Comparison of ENCODE assay signal across 9 cellular contexts in genomic region chr15:101135532-101136166, GRCh38.
DNase-seq lines count a peak whose midpoint lies in the region; ATAC-seq and TF ChIP-seq lines count a peak whose summit lies in the region.
"Had no signal": no experiment of that assay in that cellular context is flagged by ENCODE, and none has a peak within 500 bp of the region (broad histone marks: within the 10 kb centered on the region; RNA-seq: fewer than 3 reads in every experiment).

No MANE protein-coding gene starts in this region.

- no peak overlapping the region for H3K27ac ChIP-seq in OCI-LY1 (ENCODE audit: low read depth, low read length, poor library complexity, severe bottlenecking)
- H3K27ac ChIP-seq in aorta (ENCODE audit: low read depth in 1 of 2, low read length in 2 of 2) = no peak overlapping the region

- H3K36me3 ChIP-seq in OCI-LY1 (ENCODE audit: insufficient read depth, low read length) (no peaks in the 10 kb centered on the region; the same call in 1 of the 2 replicates), aorta (ENCODE audit: control insufficient read depth in 1 of 2, insufficient read depth in 2 of 2, low read length in 1 of 2) (no peaks in the 10 kb centered on the region), Caco-2 (ENCODE audit: control insufficient read depth, insufficient read depth, low read length) (no peaks in the 10 kb centered on the region)

- H3K4me3 ChIP-seq in OCI-LY1 (ENCODE audit: low read depth, low read length, poor library complexity, severe bottlenecking) = no peak overlapping the region
- no peak overlapping the region for H3K4me3 ChIP-seq in aorta (ENCODE audit: low read length in 2 of 2)
- H3K4me3 ChIP-seq in Caco-2 (ENCODE audit: low read depth, low read length) = no peak overlapping the region

- peaks cover 5% of the 10 kb centered on the region for H3K9me3 ChIP-seq in OCI-LY1 (ENCODE audit: low read length)
- H3K9me3 ChIP-seq in aorta (ENCODE audit: control insufficient read depth, low read length) = no peaks in the 10 kb centered on the region
- no peaks in the 10 kb centered on the region for H3K9me3 ChIP-seq in Caco-2

- H3K9me3 Mint-ChIP-seq in activated T-cell treated with anti-CD3 and anti-CD28 coated beads, Interleukin-2, amount 50 U/mL, for 72 hours = peaks cover 0 to 3% of the 10 kb centered on the region in 2 donors
- H3K9me3 Mint-ChIP-seq in activated T-cell treated with anti-CD3 and anti-CD28 coated beads, Interleukin-2, amount 50 U/mL, for 24 hours = peaks cover 4% of the 10 kb centered on the region
- no peaks in the 10 kb centered on the region for H3K9me3 Mint-ChIP-seq in Caco-2 (ENCODE audit: unreplicated experiment)
- no peaks in the 10 kb centered on the region for H3K9me3 Mint-ChIP-seq in MCF 10A (ENCODE audit: unreplicated experiment)

- H3K36me3 Mint-ChIP-seq in activated T-cell treated with anti-CD3 and anti-CD28 coated beads, Interleukin-2, amount 50 U/mL, for 72 hours (ENCODE audit: insufficient read depth in 2 of 2) = peaks cover 0 to 2% of the 10 kb centered on the region in 2 donors
- no peaks in the 10 kb centered on the region for H3K36me3 Mint-ChIP-seq in activated T-cell treated with anti-CD3 and anti-CD28 coated beads, Interleukin-2, amount 50 U/mL, for 24 hours (ENCODE audit: low read depth)
- H3K36me3 Mint-ChIP-seq in Caco-2 (ENCODE audit: insufficient read depth, unreplicated experiment) (no peaks in the 10 kb centered on the region), MCF 10A (ENCODE audit: insufficient read depth, unreplicated experiment) (no peaks in the 10 kb centered on the region)

- H3K4me1 Mint-ChIP-seq in activated T-cell treated with anti-CD3 and anti-CD28 coated beads, Interleukin-2, amount 50 U/mL, for 72 hours (ENCODE audit: low read depth) = peaks cover 32% of the 10 kb centered on the region
- peaks cover 26% of the 10 kb centered on the region for H3K4me1 Mint-ChIP-seq in activated T-cell treated with anti-CD3 and anti-CD28 coated beads, Interleukin-2, amount 50 U/mL, for 24 hours (ENCODE audit: low read depth)
- no peaks in the 10 kb centered on the region for H3K4me1 Mint-ChIP-seq in Caco-2 (ENCODE audit: low read depth, unreplicated experiment)
- peaks cover 8% of the 10 kb centered on the region for H3K4me1 Mint-ChIP-seq in MCF 10A (ENCODE audit: insufficient read depth, unreplicated experiment)

- no peak overlapping the region for H3K9ac ChIP-seq in OCI-LY1 (ENCODE audit: low read length)

- TF ChIP-seq CTCF in OCI-LY1 (IDR thresholded peaks at IDR 0.05; ENCODE audit: low read length) (no peak), Caco-2 (IDR thresholded peaks at IDR 0.05; ENCODE audit: insufficient read depth in 1 of 2, low read depth in 1 of 2, low read length in 1 of 2, severe bottlenecking in 1 of 2, unreplicated experiment in 1 of 2) (no peak), MCF 10A (IDR thresholded peaks at IDR 0.05; ENCODE audit: unreplicated experiment) (no peak)

- H3K27me3 Mint-ChIP-seq in activated T-cell treated with anti-CD3 and anti-CD28 coated beads, Interleukin-2, amount 50 U/mL, for 72 hours (ENCODE audit: low read depth) = no peaks in the 10 kb centered on the region
- no peaks in the 10 kb centered on the region for H3K27me3 Mint-ChIP-seq in activated T-cell treated with anti-CD3 and anti-CD28 coated beads, Interleukin-2, amount 50 U/mL, for 24 hours
- H3K27me3 Mint-ChIP-seq in Caco-2 (ENCODE audit: insufficient read depth, unreplicated experiment) (no peaks in the 10 kb centered on the region), MCF 10A (ENCODE audit: insufficient read depth, unreplicated experiment) (no peaks in the 10 kb centered on the region)

- BruUV-seq in Caco-2 (replicated peaks; lab: Mats Ljungman, UMichigan) = no TSS peak
- no TSS peak for BruUV-seq in MCF 10A (replicated peaks; lab: Mats Ljungman, UMichigan)

- no peaks in the 10 kb centered on the region for H3K79me2 ChIP-seq in OCI-LY1 (ENCODE audit: insufficient read depth, low read length)

- no peaks in the 10 kb centered on the region; the same call in 1 of the 2 replicates for H3K27me3 ChIP-seq in OCI-LY1 (ENCODE audit: insufficient read depth, low read length)
- no peaks in the 10 kb centered on the region for H3K27me3 ChIP-seq in aorta (ENCODE audit: control insufficient read depth in 1 of 2, insufficient read depth in 2 of 2, low read length in 1 of 2)
- no peaks in the 10 kb centered on the region for H3K27me3 ChIP-seq in Caco-2 (replicated peaks; ENCODE audit: control insufficient read depth, insufficient read depth, low read length)

- POLR2A ChIA-PET in Caco-2 (lab: Charles Lee) (no interaction called here), MCF 10A (lab: Yijun Ruan, JAX) (no interaction called here)

- WGBS in aorta, 2 donors = 87 to 90% methylated on average over 14 of the region's 14 CpGs

- H3K4me1 ChIP-seq in OCI-LY1 (ENCODE audit: insufficient read depth, low read length, severe bottlenecking) (peaks cover 8% of the 10 kb centered on the region), aorta (ENCODE audit: control insufficient read depth in 1 of 2, insufficient read depth in 2 of 2, low read length in 2 of 2) (peaks cover 0 to 4% of the 10 kb centered on the region in 2 donors), Caco-2 (no peaks in the 10 kb centered on the region)

- no peaks in the 10 kb centered on the region for H3K9me2 ChIP-seq in OCI-LY1 (ENCODE audit: low read depth, low read length)

- no peak overlapping the region for H2AFZ ChIP-seq in OCI-LY1 (ENCODE audit: low read length)

- no peaks in the 10 kb centered on the region for H4K20me1 ChIP-seq in OCI-LY1 (ENCODE audit: insufficient read depth, low read length)

- CTCF ChIA-PET in Caco-2 (lab: Charles Lee) (interaction anchor here (0.5 to 0.7 kb wide), 2 partner anchors 128 to 153 kb away, joined by 3 to 5 read pairs; no protein-coding TSS in a partner anchor), MCF 10A (lab: Yijun Ruan, JAX) (interaction anchor here (0.6 kb wide), 1 partner anchor 117 kb away, joined by 3 read pairs; no protein-coding TSS in a partner anchor)

- no peak overlapping the region for H3K27ac Mint-ChIP-seq in activated T-cell treated with anti-CD3 and anti-CD28 coated beads, Interleukin-2, amount 50 U/mL, for 72 hours
- no peak overlapping the region for H3K27ac Mint-ChIP-seq in activated T-cell treated with anti-CD3 and anti-CD28 coated beads, Interleukin-2, amount 50 U/mL, for 24 hours
- H3K27ac Mint-ChIP-seq in Caco-2 (ENCODE audit: unreplicated experiment) (no peak overlapping the region), MCF 10A (ENCODE audit: low read depth, unreplicated experiment) (no peak overlapping the region)

- peak overlapping the region; percentile 20; the same call in 1 of the 2 replicates for H3K4me2 ChIP-seq in OCI-LY1 (ENCODE audit: low read length)

- H3K4me3 Mint-ChIP-seq in activated T-cell treated with anti-CD3 and anti-CD28 coated beads, Interleukin-2, amount 50 U/mL, for 72 hours = peak overlapping the region; percentile 26 to 47
- H3K4me3 Mint-ChIP-seq in activated T-cell treated with anti-CD3 and anti-CD28 coated beads, Interleukin-2, amount 50 U/mL, for 24 hours = no peak overlapping the region
- H3K4me3 Mint-ChIP-seq in Caco-2 (ENCODE audit: unreplicated experiment) (no peak overlapping the region), MCF 10A (ENCODE audit: unreplicated experiment) (no peak overlapping the region)

- ATAC-seq in activated T-cell treated with anti-CD3 and anti-CD28 coated beads, Interleukin-2, amount 50 U/mL, for 72 hours (replicated peaks in 1 of 2) = peak; percentile 71 to 77
- ATAC-seq in HG02840 (IDR thresholded peaks at IDR 0.05; ENCODE audit: low FRiP score, unreplicated experiment) (peak; percentile 77), aorta (ENCODE audit: low FRiP score) (no peak)

- DNase-seq in activated T-cell treated with anti-CD3 and anti-CD28 coated beads, Interleukin-2, amount 50 U/mL, for 72 hours = peak; percentile 39 to 43
- no peak for DNase-seq in activated T-cell treated with anti-CD3 and anti-CD28 coated beads, Interleukin-2, amount 50 U/mL, for 24 hours
- DNase-seq in aorta (peak; percentile 25 to 63), NCI-H1694 (lab: John Stamatoyannopoulos, UW) (no peak), Caco-2 (no peak), MCF 10A (ENCODE audit: unreplicated experiment) (no peak)
- DNase-seq: RPMI8226 had no signal

- H3F3A ChIP-seq in OCI-LY1 (ENCODE audit: insufficient read depth, low read length) = no peaks in the 10 kb centered on the region

- intact Hi-C loops in aorta (cut with DNase I) = no loop called here
- intact Hi-C loops in Caco-2 (cut with micrococcal nuclease; ENCODE audit: unreplicated experiment) = no loop called here
- intact Hi-C loops in MCF 10A (cut with micrococcal nuclease) = loop anchor here (5.0 kb wide), 1 partner anchor 52 kb away; no protein-coding TSS in a partner anchor

Comparison
In these comparisons a context has a peak if more than half of its experiments do, and no peak if none do; other contexts are left out.
1. DNase-seq: peak in activated T-cell treated with anti-CD3 and anti-CD28 coated beads, Interleukin-2, amount 50 U/mL, for 72 hours (2 of 2) and aorta (2 of 2); none in activated T-cell treated with anti-CD3 and anti-CD28 coated beads, Interleukin-2, amount 50 U/mL, for 24 hours (single experiment), NCI-H1694 (single experiment), Caco-2 (0 of 2) and MCF 10A (single experiment).
2. H3K4me3 Mint-ChIP-seq: peak in activated T-cell treated with anti-CD3 and anti-CD28 coated beads, Interleukin-2, amount 50 U/mL, for 72 hours (2 of 2); none in activated T-cell treated with anti-CD3 and anti-CD28 coated beads, Interleukin-2, amount 50 U/mL, for 24 hours (single experiment), Caco-2 (single experiment) and MCF 10A (single experiment).